12 cellular contexts compared by ENCODE assay signal in the genomic region with DNA sequence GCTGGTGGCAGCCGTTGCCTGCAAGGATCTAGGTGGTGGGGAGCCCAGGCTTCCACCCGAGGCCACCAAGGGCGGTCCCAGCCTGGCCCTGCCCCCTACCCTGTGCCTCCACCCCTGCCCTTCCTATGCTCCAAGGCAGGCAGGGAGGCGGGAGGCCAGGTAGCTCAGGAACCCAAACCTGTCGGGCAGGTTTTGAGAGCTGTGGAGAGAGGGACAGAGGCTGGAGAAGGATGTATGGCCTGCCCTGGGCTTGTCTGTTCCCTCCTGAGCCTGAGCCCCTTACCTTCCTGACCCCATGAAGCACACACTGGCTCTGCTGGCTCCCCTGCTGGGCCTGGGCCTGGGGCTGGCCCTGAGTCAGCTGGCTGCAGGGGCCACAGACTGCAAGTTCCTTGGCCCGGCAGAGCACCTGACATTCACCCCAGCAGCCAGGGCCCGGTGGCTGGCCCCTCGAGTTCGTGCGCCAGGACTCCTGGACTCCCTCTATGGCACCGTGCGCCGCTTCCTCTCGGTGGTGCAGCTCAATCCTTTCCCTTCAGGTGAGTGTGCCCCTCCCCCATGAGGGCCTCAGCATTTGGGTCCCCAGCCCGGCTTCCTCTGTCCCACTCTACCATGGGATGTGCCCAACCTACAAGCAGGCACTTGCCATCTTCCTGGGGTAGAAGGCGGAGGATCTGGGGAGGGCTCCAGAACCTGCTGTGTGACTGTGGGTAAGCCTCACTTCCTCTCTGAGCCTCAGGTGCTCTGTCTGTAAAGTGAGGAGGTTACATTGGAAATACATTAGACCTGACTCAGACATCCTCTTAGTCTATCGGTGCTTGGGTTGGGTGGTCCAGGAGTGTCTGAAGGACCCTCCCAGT. TPM values are rescaled to one million over a fixed set of nuclear protein-coding genes. Genes with fewer than 3 reads are reported as not detected.
A peak's percentile ranks its signal among the peaks of the same experiment; 100 is the strongest.
DNase-seq lines count a peak whose midpoint lies in the region; ATAC-seq and TF ChIP-seq lines count a peak whose summit lies in the region.
"Had no signal": no experiment of that assay in that cellular context is flagged by ENCODE, and none has a peak within 500 bp of the region (broad histone marks: within the 10 kb centered on the region; RNA-seq: fewer than 3 reads in every experiment).

A gene with protein sequence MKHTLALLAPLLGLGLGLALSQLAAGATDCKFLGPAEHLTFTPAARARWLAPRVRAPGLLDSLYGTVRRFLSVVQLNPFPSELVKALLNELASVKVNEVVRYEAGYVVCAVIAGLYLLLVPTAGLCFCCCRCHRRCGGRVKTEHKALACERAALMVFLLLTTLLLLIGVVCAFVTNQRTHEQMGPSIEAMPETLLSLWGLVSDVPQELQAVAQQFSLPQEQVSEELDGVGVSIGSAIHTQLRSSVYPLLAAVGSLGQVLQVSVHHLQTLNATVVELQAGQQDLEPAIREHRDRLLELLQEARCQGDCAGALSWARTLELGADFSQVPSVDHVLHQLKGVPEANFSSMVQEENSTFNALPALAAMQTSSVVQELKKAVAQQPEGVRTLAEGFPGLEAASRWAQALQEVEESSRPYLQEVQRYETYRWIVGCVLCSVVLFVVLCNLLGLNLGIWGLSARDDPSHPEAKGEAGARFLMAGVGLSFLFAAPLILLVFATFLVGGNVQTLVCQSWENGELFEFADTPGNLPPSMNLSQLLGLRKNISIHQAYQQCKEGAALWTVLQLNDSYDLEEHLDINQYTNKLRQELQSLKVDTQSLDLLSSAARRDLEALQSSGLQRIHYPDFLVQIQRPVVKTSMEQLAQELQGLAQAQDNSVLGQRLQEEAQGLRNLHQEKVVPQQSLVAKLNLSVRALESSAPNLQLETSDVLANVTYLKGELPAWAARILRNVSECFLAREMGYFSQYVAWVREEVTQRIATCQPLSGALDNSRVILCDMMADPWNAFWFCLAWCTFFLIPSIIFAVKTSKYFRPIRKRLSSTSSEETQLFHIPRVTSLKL (plus strand): TSS at position 159 of the 860 bp plus-strand sequence. CDS start 137 bp downstream, at position 296.

- H3K4me3 ChIP-seq in H7 (ENCODE audit: insufficient read depth, low read depth, low read length) (no peak within 1 kb of the TSS), iPS-20b (ENCODE audit: low read length) (no peak within 1 kb of the TSS)
- H3K4me3 ChIP-seq: gastroesophageal sphincter, SK-N-MC had no signal

- H3K4me1 Mint-ChIP-seq in progenitor cell of endocrine pancreas (ENCODE audit: low read depth) = peaks cover 8% of the 10 kb centered on the region
- H3K4me1 Mint-ChIP-seq: central memory CD8-positive, alpha-beta T cell had no signal

- no peaks in the 10 kb centered on the region for H3K9me3 Mint-ChIP-seq in progenitor cell of endocrine pancreas (ENCODE audit: low read depth)
- H3K9me3 Mint-ChIP-seq: central memory CD8-positive, alpha-beta T cell had no signal

- peak within 1 kb of the TSS; percentile 92 for H3K27ac Mint-ChIP-seq in progenitor cell of endocrine pancreas

- TF ChIP-seq CTCF in progenitor cell of endocrine pancreas (IDR thresholded peaks at IDR 0.05; ENCODE audit: unreplicated experiment) = no peak

- H3K27me3 ChIP-seq in H7 (ENCODE audit: control insufficient read depth, insufficient read depth, low read length) (no peaks in the 10 kb centered on the region), iPS-20b (ENCODE audit: insufficient read depth, low read length) (no peaks in the 10 kb centered on the region)
- H3K27me3 ChIP-seq: gastroesophageal sphincter had no signal

- ATAC-seq in GM18511 (IDR thresholded peaks at IDR 0.05; ENCODE audit: unreplicated experiment) (no peak), HG02885 (IDR thresholded peaks at IDR 0.05; ENCODE audit: poor library complexity, unreplicated experiment) (no peak)
- ATAC-seq: gastroesophageal sphincter had no signal

- H3K27ac ChIP-seq in iPS-20b (ENCODE audit: low read length) = no peak within 1 kb of the TSS
- H3K27ac ChIP-seq: gastroesophageal sphincter, SK-N-MC had no signal

- no peaks in the 10 kb centered on the region for H3K36me3 Mint-ChIP-seq in progenitor cell of endocrine pancreas (ENCODE audit: insufficient read depth)

- H3K27me3 Mint-ChIP-seq in progenitor cell of endocrine pancreas = no peaks in the 10 kb centered on the region

- peak; percentile 88 for DNase-seq in H7
- peak; percentile 38 for DNase-seq in NCI-H774 (lab: John Stamatoyannopoulos, UW)
- DNase-seq in progenitor cell of endocrine pancreas (ENCODE audit: low spot score, unreplicated experiment) = peak; percentile 60
- DNase-seq in HCEC 1CT = no peak
- no peak for DNase-seq in NCI-H187 (lab: John Stamatoyannopoulos, UW)
- DNase-seq: NCI-H1694 treated with DMSO at 0.1 percent for 48 hours had no signal

- H3K9ac ChIP-seq in iPS-20b (ENCODE audit: low read depth, low read length) = peak within 1 kb of the TSS; percentile 32; the same call in 1 of the 2 replicates

- no peaks in the 10 kb centered on the region for H3K9me3 ChIP-seq in iPS-20b (ENCODE audit: insufficient read depth, low read depth, low read length)
- H3K9me3 ChIP-seq: gastroesophageal sphincter had no signal

- peak within 1 kb of the TSS; percentile 48 for H3K4me3 Mint-ChIP-seq in progenitor cell of endocrine pancreas (ENCODE audit: low read depth)
- H3K4me3 Mint-ChIP-seq: central memory CD8-positive, alpha-beta T cell had no signal

- H3K4me1 ChIP-seq in iPS-20b (ENCODE audit: insufficient read depth, low read length) = no peaks in the 10 kb centered on the region
- H3K4me1 ChIP-seq: gastroesophageal sphincter had no signal

- H3K36me3 ChIP-seq in H7 (replicated peaks; ENCODE audit: control insufficient read depth, insufficient read depth, low read length) (no peaks in the 10 kb centered on the region), iPS-20b (ENCODE audit: insufficient read depth, low read depth, low read length) (no peaks in the 10 kb centered on the region)
- H3K36me3 ChIP-seq: gastroesophageal sphincter had no signal

RNA-seq across cellular contexts. Expression of the gene that starts here (rescaled TPM):
- 1.1 and 1.8 TPM in 2 replicates for total RNA-seq in H7 (2014; rRNA removed; shearing (Covaris generic))
- total RNA-seq in progenitor cell of endocrine pancreas = 14.2 and 16.9 TPM in 2 replicates

Comparison
In these comparisons a context has a peak if more than half of its experiments do, and no peak if none do; other contexts are left out.
1. DNase-seq: peak in H7 (single experiment), NCI-H774 (single experiment) and progenitor cell of endocrine pancreas (single experiment); none in HCEC 1CT (single experiment) and NCI-H187 (0 of 2).